11 cellular contexts compared by ENCODE assay signal in genomic region chr1:207818971-207819451, GRCh38.
DNase-seq lines count a peak whose midpoint lies in the region; ATAC-seq, FAIRE-seq and TF ChIP-seq lines count a peak whose summit lies in the region.
"Had no signal": no experiment of that assay in that cellular context is flagged by ENCODE, and none has a peak within 500 bp of the region (broad histone marks: within the 10 kb centered on the region; RNA-seq: fewer than 3 reads in every experiment).

No MANE protein-coding gene starts in this region.

- H3K27me3 Mint-ChIP-seq in naive B cell, result peaks cover 0 to 5% (median 4%) of the 10 kb centered on the region in 3 donors
- no peaks in the 10 kb centered on the region for H3K27me3 Mint-ChIP-seq in activated CD4-positive, alpha-beta T cell treated with anti-CD3 and anti-CD28 coated beads for 36 hours

- H3K27ac ChIP-seq in A549, result peak overlapping the region; percentile 61 to 73; a peak in 4 of 6 replicates

- no peak for TF ChIP-seq CTCF in A549 (IDR thresholded peaks at IDR 0.05)
- TF ChIP-seq CTCF in epithelial cell of proximal tubule (conservative IDR thresholded peaks at IDR 0.05; ENCODE audit: low read depth, low read length), result no peak

- no peak for TF ChIP-seq RAD21 in A549 (conservative IDR thresholded peaks at IDR 0.05 in 1 of 2, IDR thresholded peaks at IDR 0.05 in 1 of 2)

- POLR2A ChIA-PET in A549 (lab: Yijun Ruan, JAX), result interaction anchor here (1.3 kb wide), 1 partner anchor 81 kb away, joined by 4 read pairs; no protein-coding TSS in a partner anchor
- POLR2A ChIA-PET in activated CD4-positive, alpha-beta T cell treated with anti-CD3 and anti-CD28 coated beads for 36 hours (lab: Charles Lee), result no interaction called here

- peaks cover 44% of the 10 kb centered on the region for H3K4me1 ChIP-seq in A549

- H3K4me3 ChIP-seq in A549 (no peak overlapping the region), epithelial cell of proximal tubule (ENCODE audit: low read depth, low read length) (peak overlapping the region; percentile 10)

- CTCF ChIA-PET in A549 (lab: Yijun Ruan, JAX), result interaction anchor here (0.8 to 16.6 kb wide), 8 partner anchors 8 to 239 kb away, joined by 3 to 260 read pairs (median 6); no protein-coding TSS in a partner anchor
- CTCF ChIA-PET in activated CD4-positive, alpha-beta T cell treated with anti-CD3 and anti-CD28 coated beads for 36 hours (lab: Charles Lee), result interaction anchor here (0.6 to 1.7 kb wide), 5 partner anchors 11 to 241 kb away, joined by 3 to 8 read pairs (median 5); no protein-coding TSS in a partner anchor

- H3K4me1 Mint-ChIP-seq in naive B cell, result peaks cover 69 to 89% (median 84%) of the 10 kb centered on the region in 3 donors
- peaks cover 85% of the 10 kb centered on the region for H3K4me1 Mint-ChIP-seq in activated CD4-positive, alpha-beta T cell treated with anti-CD3 and anti-CD28 coated beads for 36 hours

- no peak for TF ChIP-seq EP300 in A549 (IDR thresholded peaks at IDR 0.05)

- DNase-seq in A549 (ENCODE audit: low read depth in 1 of 2, low spot score in 1 of 2) (peak; percentile 46 to 49), M059J (ENCODE audit: low read depth) (peak; percentile 82), epithelial cell of proximal tubule (ENCODE audit: low read depth) (no peak), naive B cell (no peak), GDM1 (lab: John Stamatoyannopoulos, UW) (no peak), NCI-H2029 (lab: John Stamatoyannopoulos, UW) (no peak)
- no peak for DNase-seq in activated CD4-positive, alpha-beta T cell treated with anti-CD3 and anti-CD28 coated beads for 36 hours
- DNase-seq: MV-4-11; RPMI8226; stimulated activated naive CD4-positive, alpha-beta T cell treated with Interleukin-2 at 50 U/mL for 16 hours had no signal

- ATAC-seq in A549, result no peak
- ATAC-seq in naive B cell (ENCODE audit: low read depth in 2 of 2), result no peak
- no peak for ATAC-seq in HG03442 (IDR thresholded peaks at IDR 0.05; ENCODE audit: unreplicated experiment)
- ATAC-seq in activated CD4-positive, alpha-beta T cell treated with anti-CD3 and anti-CD28 coated beads for 36 hours, result no peak

- H3K36me3 Mint-ChIP-seq in naive B cell, result peaks cover 21 to 58% of the 10 kb centered on the region in 2 donors
- peaks cover 62% of the 10 kb centered on the region for H3K36me3 Mint-ChIP-seq in activated CD4-positive, alpha-beta T cell treated with anti-CD3 and anti-CD28 coated beads for 36 hours (ENCODE audit: low read depth)

- TF ChIP-seq POLR2A in A549 (IDR thresholded peaks at IDR 0.05; ENCODE audit: low read length), result no peak

- 28% methylated on average over 18 of the region's 18 CpGs for WGBS in A549 (ENCODE audit: missing lambda C conversion rate)

- FAIRE-seq in A549 (lab: Jason Lieb, UNC), result no peak

- H3K4me2 ChIP-seq in A549, result peak overlapping the region; percentile 76

- H3K9me3 ChIP-seq in A549, result no peaks in the 10 kb centered on the region

- peak overlapping the region in 2 of 8 donors; percentile 9 to 44 for H3K4me3 Mint-ChIP-seq in naive B cell
- H3K4me3 Mint-ChIP-seq in activated CD4-positive, alpha-beta T cell treated with anti-CD3 and anti-CD28 coated beads for 36 hours, result no peak overlapping the region

- peak overlapping the region in 4 of 6 donors; percentile 87 to 99 (median 92) for H3K27ac Mint-ChIP-seq in naive B cell
- no peak overlapping the region for H3K27ac Mint-ChIP-seq in activated CD4-positive, alpha-beta T cell treated with anti-CD3 and anti-CD28 coated beads for 36 hours

- H3K9me3 Mint-ChIP-seq in naive B cell, result peaks cover 0 to 4% (median 2%) of the 10 kb centered on the region in 7 donors
- H3K9me3 Mint-ChIP-seq in activated CD4-positive, alpha-beta T cell treated with anti-CD3 and anti-CD28 coated beads for 36 hours (ENCODE audit: low read depth), result no peaks in the 10 kb centered on the region

- intact Hi-C loops in activated CD4-positive, alpha-beta T cell treated with anti-CD3 and anti-CD28 coated beads for 36 hours (cut with DNase I, micrococcal nuclease), result no loop called here

TF ChIP-seq in A549, 52 proteins besides CTCF, POLR2A, EP300 and RAD21:
- no peak for TF ChIP-seq POLR2AphosphoS2 (conservative IDR thresholded peaks at IDR 0.05; ENCODE audit: low read length)
- TF ChIP-seq FOSL2 (IDR thresholded peaks at IDR 0.05), result no peak
- TF ChIP-seq FOSL2 (CRISPR knock-in tag; IDR thresholded peaks at IDR 0.05), result peak; percentile 42; the same call in 1 of the 2 replicates
TF ChIP-seq in A549: peak in this region for 1.

Comparison
In these comparisons a context has a peak if more than half of its experiments do, and no peak if none do; other contexts are left out.
1. DNase-seq: peak in A549 (2 of 2) and M059J (single experiment); none in epithelial cell of proximal tubule (single experiment), naive B cell (single experiment), activated CD4-positive, alpha-beta T cell treated with anti-CD3 and anti-CD28 coated beads for 36 hours (single experiment), GDM1 (single experiment) and NCI-H2029 (single experiment).